Comparison of ENCODE assay signal across 13 cellular contexts in the genomic region with DNA sequence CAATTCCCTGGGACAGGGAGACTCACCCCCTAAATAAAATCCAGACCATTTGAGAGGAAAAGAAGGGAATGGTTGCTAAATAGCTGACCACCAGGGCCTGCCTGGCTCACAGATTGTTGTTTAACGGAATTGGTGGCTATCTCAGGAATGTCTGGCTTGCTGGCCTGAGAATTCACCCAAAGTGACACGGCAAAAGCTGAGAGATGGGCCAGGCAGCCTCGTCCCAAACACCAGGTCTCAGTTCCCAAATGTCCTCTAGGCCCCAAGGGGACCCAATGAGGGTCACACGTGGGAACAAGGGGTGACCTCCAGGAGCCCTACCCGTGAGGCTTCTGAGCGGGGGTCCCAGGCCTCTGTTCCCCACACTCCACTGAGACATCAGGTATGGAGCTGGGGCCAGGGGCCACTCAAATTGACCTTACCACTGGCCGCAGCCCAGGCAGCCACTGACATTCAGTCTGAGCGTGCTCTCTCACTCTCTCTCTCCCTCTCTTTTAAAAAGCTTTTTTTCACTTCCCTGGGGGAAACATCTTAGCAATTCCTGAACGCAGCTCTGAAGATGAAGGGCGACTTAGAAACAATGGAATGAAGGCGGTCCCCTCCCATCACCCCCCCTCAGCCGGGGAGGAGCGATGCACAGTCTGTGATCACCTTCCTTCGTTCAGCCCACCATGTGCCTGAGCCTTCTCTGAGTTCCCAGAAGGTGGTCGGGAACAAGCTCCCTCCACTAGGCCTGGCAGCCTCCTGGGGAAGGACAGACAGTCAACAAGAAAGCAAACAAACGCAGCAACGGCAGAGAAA.
A peak's percentile ranks its signal among the peaks of the same experiment; 100 is the strongest.
DNase-seq lines count a peak whose midpoint lies in the region; ATAC-seq and TF ChIP-seq lines count a peak whose summit lies in the region.
"Had no signal": no experiment of that assay in that cellular context is flagged by ENCODE, and none has a peak within 500 bp of the region (broad histone marks: within the 10 kb centered on the region; RNA-seq: fewer than 3 reads in every experiment).

No MANE protein-coding gene starts in this region.

- BruUV-seq in A673 (replicated peaks; lab: Mats Ljungman, UMichigan): no TSS peak

- H3K9me3 Mint-ChIP-seq in WTC11 (peaks cover 4% of the 10 kb centered on the region; the same call in 1 of the 2 replicates), glutamatergic neuron (ENCODE audit: unreplicated experiment) (peaks cover 2% of the 10 kb centered on the region), osteocyte (ENCODE audit: unreplicated experiment) (no peaks in the 10 kb centered on the region)

- TF ChIP-seq CTCF in BJ (IDR thresholded peaks at IDR 0.05; ENCODE audit: insufficient read depth, low read depth, low read length) (no peak), WTC11 (IDR thresholded peaks at IDR 0.05) (no peak), glutamatergic neuron (IDR thresholded peaks at IDR 0.05; ENCODE audit: partially characterized antibody, unreplicated experiment) (no peak), osteocyte (IDR thresholded peaks at IDR 0.05) (no peak), A673 (conservative IDR thresholded peaks at IDR 0.05; ENCODE audit: low read depth, low read length) (no peak)

- H3K27me3 ChIP-seq in BJ (ENCODE audit: control insufficient read depth, insufficient read depth, low read length) (no peaks in the 10 kb centered on the region), A673 (replicated peaks; ENCODE audit: insufficient read depth, low read depth, low read length, poor library complexity) (no peaks in the 10 kb centered on the region)

- H3K4me3 Mint-ChIP-seq in WTC11 (no peak overlapping the region), glutamatergic neuron (ENCODE audit: unreplicated experiment) (no peak overlapping the region), osteocyte (ENCODE audit: unreplicated experiment) (no peak overlapping the region)
- H3K4me3 Mint-ChIP-seq: activated CD8-positive, alpha-beta memory T cell treated with anti-CD3 and anti-CD28 coated beads, Interleukin-2, amount 10 ng/mL, durations not matched to agents 7 days and 5 days had no signal

- H3K4me1 Mint-ChIP-seq in WTC11: peaks cover 16% of the 10 kb centered on the region
- peaks cover 12% of the 10 kb centered on the region for H3K4me1 Mint-ChIP-seq in glutamatergic neuron (ENCODE audit: low read depth, unreplicated experiment)
- peaks cover 53% of the 10 kb centered on the region for H3K4me1 Mint-ChIP-seq in osteocyte (ENCODE audit: unreplicated experiment)

- H3K36me3 Mint-ChIP-seq in WTC11 (no peaks in the 10 kb centered on the region), glutamatergic neuron (ENCODE audit: unreplicated experiment) (peaks cover 3% of the 10 kb centered on the region), osteocyte (ENCODE audit: unreplicated experiment) (no peaks in the 10 kb centered on the region)
- H3K36me3 Mint-ChIP-seq: activated CD8-positive, alpha-beta memory T cell treated with anti-CD3 and anti-CD28 coated beads, Interleukin-2, amount 10 ng/mL, durations not matched to agents 7 days and 5 days had no signal

- H3K36me3 ChIP-seq in BJ (ENCODE audit: control insufficient read depth, insufficient read depth, low read length) (no peaks in the 10 kb centered on the region), A673 (ENCODE audit: insufficient read depth, low read length, poor library complexity, severe bottlenecking) (no peaks in the 10 kb centered on the region)

- no peak for ATAC-seq in WTC11
- ATAC-seq: activated CD8-positive, alpha-beta memory T cell treated with anti-CD3 and anti-CD28 coated beads, Interleukin-2, amount 10 ng/mL, durations not matched to agents 7 days and 5 days; psoas muscle had no signal

- peaks cover 3% of the 10 kb centered on the region; the same call in 1 of the 2 replicates for H3K27me3 Mint-ChIP-seq in WTC11 (ENCODE audit: low read depth)
- H3K27me3 Mint-ChIP-seq in glutamatergic neuron (ENCODE audit: unreplicated experiment): peaks cover 3% of the 10 kb centered on the region
- H3K27me3 Mint-ChIP-seq in osteocyte (ENCODE audit: unreplicated experiment): no peaks in the 10 kb centered on the region
- H3K27me3 Mint-ChIP-seq: activated CD8-positive, alpha-beta memory T cell treated with anti-CD3 and anti-CD28 coated beads, Interleukin-2, amount 10 ng/mL, durations not matched to agents 7 days and 5 days had no signal

- no peaks in the 10 kb centered on the region for H3K9me3 ChIP-seq in A673 (ENCODE audit: low read depth, low read length, poor library complexity, severe bottlenecking)
- H3K9me3 ChIP-seq: psoas muscle, SK-N-SH had no signal

- POLR2A ChIA-PET in BJ (lab: Charles Lee) (interaction anchor here (0.6 kb wide), 1 partner anchor 1463 kb away, joined by 5 read pairs; no protein-coding TSS in a partner anchor), WTC11 (lab: Charles Lee) (no interaction called here), HEK293T (lab: Yijun Ruan, JAX) (interaction anchor here (1.1 kb wide), 2 partner anchors 12 to 23 kb away, joined by 3 read pairs; no protein-coding TSS in a partner anchor), A673 (lab: Charles Lee; ENCODE audit: low non-redundant PET) (no interaction called here)

- H3K4me1 ChIP-seq in A673 (ENCODE audit: insufficient read depth, low read length, poor library complexity, severe bottlenecking): peaks cover 18% of the 10 kb centered on the region

- H3K27ac Mint-ChIP-seq in WTC11: peak overlapping the region; percentile 10; the same call in 1 of the 2 replicates
- peak overlapping the region; percentile 62 for H3K27ac Mint-ChIP-seq in glutamatergic neuron (ENCODE audit: unreplicated experiment)
- peak overlapping the region; percentile 80 for H3K27ac Mint-ChIP-seq in osteocyte (ENCODE audit: unreplicated experiment)
- H3K27ac Mint-ChIP-seq: activated CD8-positive, alpha-beta memory T cell treated with anti-CD3 and anti-CD28 coated beads, Interleukin-2, amount 10 ng/mL, durations not matched to agents 7 days and 5 days had no signal

- H3K27ac ChIP-seq in A673 (ENCODE audit: low read depth, low read length, poor library complexity, severe bottlenecking): no peak overlapping the region
- H3K27ac ChIP-seq: HL-60, psoas muscle had no signal

- intact Hi-C loops in A673 (cut with micrococcal nuclease; ENCODE audit: unreplicated experiment): no loop called here

- H3K4me3 ChIP-seq in BJ (ENCODE audit: low read depth, low read length): no peak overlapping the region
- H3K4me3 ChIP-seq in A673 (ENCODE audit: low read depth, low read length, poor library complexity, severe bottlenecking): no peak overlapping the region
- H3K4me3 ChIP-seq: psoas muscle had no signal

- DNase-seq in BJ (ENCODE audit: low read depth) (peak; percentile 55), WTC11 (ENCODE audit: low spot score) (no peak), glutamatergic neuron (no peak), osteocyte (ENCODE audit: extremely low spot score, unreplicated experiment) (no peak), kidney tubule cell (ENCODE audit: low spot score) (no peak), HEK293T (ENCODE audit: extremely low spot score) (no peak), A673 (ENCODE audit: low spot score) (no peak)
- no peak for DNase-seq in activated CD4-positive, alpha-beta T cell treated with anti-CD3 and anti-CD28 coated beads for 1 hour
- DNase-seq: activated CD8-positive, alpha-beta memory T cell treated with anti-CD3 and anti-CD28 coated beads, Interleukin-2, amount 10 ng/mL, durations not matched to agents 7 days and 5 days; activated naive CD4-positive, alpha-beta T cell; psoas muscle; SK-N-SH had no signal

- CTCF ChIA-PET in BJ (lab: Yijun Ruan, JAX) (interaction anchor here (0.8 to 2.5 kb wide), 7 partner anchors 12 to 166 kb away, joined by 3 to 13 read pairs (median 4); no protein-coding TSS in a partner anchor), WTC11 (lab: Charles Lee) (interaction anchor here (1.2 to 2.7 kb wide), 3 partner anchors 13 to 35 kb away, joined by 3 to 20 read pairs (median 5); no protein-coding TSS in a partner anchor), HEK293T (lab: Yijun Ruan, JAX) (interaction anchor here (0.6 kb wide), 1 partner anchor 92 kb away, joined by 3 read pairs; no protein-coding TSS in a partner anchor), A673 (lab: Charles Lee) (no interaction called here)

TF ChIP-seq in WTC11, 78 proteins besides CTCF, POLR2A, EP300 and RAD21:
- TF ChIP-seq, protein P1, sequence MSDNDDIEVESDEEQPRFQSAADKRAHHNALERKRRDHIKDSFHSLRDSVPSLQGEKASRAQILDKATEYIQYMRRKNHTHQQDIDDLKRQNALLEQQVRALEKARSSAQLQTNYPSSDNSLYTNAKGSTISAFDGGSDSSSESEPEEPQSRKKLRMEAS (CRISPR knock-in tag; IDR thresholded peaks at IDR 0.05): peak; percentile 27; the same call in 1 of the 2 replicates
- TF ChIP-seq ELF4 (CRISPR knock-in tag; IDR thresholded peaks at IDR 0.05; ENCODE audit: low read depth): no peak
TF ChIP-seq in WTC11: peak in this region for 1.

TF ChIP-seq in HEK293T, 16 proteins besides CTCF, POLR2A, EP300 and RAD21:
- TF ChIP-seq LEF1 (IDR thresholded peaks at IDR 0.05; ENCODE audit: borderline replicate concordance) (no peak), BHLHE40 (IDR thresholded peaks at IDR 0.05; ENCODE audit: borderline replicate concordance) (no peak), FOXA1 (IDR thresholded peaks at IDR 0.05) (no peak), ZNF384 (IDR thresholded peaks at IDR 0.05) (no peak), FOXK2 (IDR thresholded peaks at IDR 0.05) (no peak), ELF4 (IDR thresholded peaks at IDR 0.05) (no peak), ARNT (IDR thresholded peaks at IDR 0.05) (no peak), CTBP1 (IDR thresholded peaks at IDR 0.05; ENCODE audit: borderline replicate concordance) (no peak), NFRKB (IDR thresholded peaks at IDR 0.05) (no peak), FOXM1 (IDR thresholded peaks at IDR 0.05; ENCODE audit: borderline replicate concordance) (no peak), SUZ12 (IDR thresholded peaks at IDR 0.05) (no peak), SP1 (IDR thresholded peaks at IDR 0.05) (no peak), L3MBTL2 (conservative IDR thresholded peaks at IDR 0.05) (no peak), HDGF (IDR thresholded peaks at IDR 0.05; ENCODE audit: borderline replicate concordance) (no peak), TARDBP (IDR thresholded peaks at IDR 0.05) (no peak)
- TF ChIP-seq, protein P2, sequence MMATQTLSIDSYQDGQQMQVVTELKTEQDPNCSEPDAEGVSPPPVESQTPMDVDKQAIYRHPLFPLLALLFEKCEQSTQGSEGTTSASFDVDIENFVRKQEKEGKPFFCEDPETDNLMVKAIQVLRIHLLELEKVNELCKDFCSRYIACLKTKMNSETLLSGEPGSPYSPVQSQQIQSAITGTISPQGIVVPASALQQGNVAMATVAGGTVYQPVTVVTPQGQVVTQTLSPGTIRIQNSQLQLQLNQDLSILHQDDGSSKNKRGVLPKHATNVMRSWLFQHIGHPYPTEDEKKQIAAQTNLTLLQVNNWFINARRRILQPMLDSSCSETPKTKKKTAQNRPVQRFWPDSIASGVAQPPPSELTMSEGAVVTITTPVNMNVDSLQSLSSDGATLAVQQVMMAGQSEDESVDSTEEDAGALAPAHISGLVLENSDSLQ (IDR thresholded peaks at IDR 0.05): no peak
TF ChIP-seq in HEK293T: peak in this region for 0.

Comparison
In these comparisons a context has a peak if more than half of its experiments do, and no peak if none do; other contexts are left out.
1. H3K27ac Mint-ChIP-seq: peak in every context shown above with its lines; median percentile 80 in osteocyte; 62 in glutamatergic neuron; 10 in WTC11.
2. POLR2A ChIA-PET loops: an anchor here in BJ (0.6 kb wide) and HEK293T (1.1 kb wide); none called in WTC11 and A673.